Comparison of ENCODE assay signal across 6 cellular contexts in genomic region chr5:108104448-108104847, GRCh38.
"Had no signal": no experiment of that assay in that cellular context is flagged by ENCODE, and none has a peak within 500 bp of the region (broad histone marks: within the 10 kb centered on the region; RNA-seq: fewer than 3 reads in every experiment).

No MANE protein-coding gene starts in this region.

- H3K27ac ChIP-seq: HL-60 had no signal

- H3K4me3 ChIP-seq: K562 had no signal

- ATAC-seq: HepG2, K562 had no signal

- DNase-seq: IMR-90, KBM-7, KG1 had no signal
